In the genomic region with DNA sequence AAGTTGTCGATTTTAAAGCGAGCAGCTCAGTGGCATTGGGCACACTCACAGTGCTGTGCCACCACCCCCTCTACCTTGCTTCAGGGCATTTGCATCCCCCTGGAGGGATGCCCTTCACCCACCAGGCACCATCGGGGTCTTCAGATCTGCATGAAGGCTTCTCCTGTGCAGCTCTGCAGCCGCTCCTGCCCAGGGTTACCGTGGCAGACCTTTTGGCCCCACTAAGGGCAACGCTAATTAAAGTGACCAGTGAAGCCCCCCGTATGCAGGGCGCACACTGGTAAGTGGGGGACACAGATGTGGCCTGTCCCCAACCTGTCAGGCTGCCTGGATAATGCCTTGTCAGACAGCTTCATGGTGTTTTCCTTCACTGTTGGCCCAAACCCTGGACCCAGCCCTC, we compare ENCODE assay signal across 22 cellular contexts.
"Had no signal": no experiment of that assay in that cellular context is flagged by ENCODE, and none has a peak within 500 bp of the region (broad histone marks: within the 10 kb centered on the region; RNA-seq: fewer than 3 reads in every experiment).

No MANE protein-coding gene starts in this region.

- H3K27ac ChIP-seq: dorsolateral prefrontal cortex, gastrocnemius medialis, lower lobe of right lung, pancreas, suprapubic skin, transverse colon, vagina had no signal

- H3K27me3 ChIP-seq: dorsolateral prefrontal cortex, gastrocnemius medialis, pancreas, suprapubic skin, transverse colon, vagina had no signal

- H3K27ac Mint-ChIP-seq: naive thymus-derived CD8-positive, alpha-beta T cell; nephron progenitor cell; progenitor cell of endocrine pancreas; stimulated activated naive CD8-positive, alpha-beta T cell treated with anti-CD3 and anti-CD28 coated beads, Interleukin-15, amount 100 ng/mL, for 72 hours had no signal

- H3K36me3 ChIP-seq: gastrocnemius medialis, lower lobe of right lung, pancreas, suprapubic skin, transverse colon, vagina had no signal

- ATAC-seq: esophagus mucosa; gastrocnemius medialis; left ventricle myocardium superior; lower lobe of right lung; naive thymus-derived CD8-positive, alpha-beta T cell; pancreas; stimulated activated naive CD8-positive, alpha-beta T cell treated with anti-CD3 and anti-CD28 coated beads, Interleukin-15, amount 100 ng/mL, for 72 hours had no signal

- H3K4me1 ChIP-seq: gastrocnemius medialis, lower lobe of right lung, pancreas, suprapubic skin, transverse colon, vagina had no signal

- H3K27me3 Mint-ChIP-seq: progenitor cell of endocrine pancreas had no signal

- H3K4me3 Mint-ChIP-seq: naive thymus-derived CD8-positive, alpha-beta T cell; nephron progenitor cell; stimulated activated naive CD8-positive, alpha-beta T cell treated with anti-CD3 and anti-CD28 coated beads, Interleukin-15, amount 100 ng/mL, for 72 hours had no signal

- H3K4me3 ChIP-seq: dorsolateral prefrontal cortex, gastrocnemius medialis, lower lobe of right lung, pancreas, suprapubic skin, transverse colon, vagina had no signal

- H3K9me3 ChIP-seq: gastrocnemius medialis, lower lobe of right lung, pancreas, suprapubic skin, transverse colon, vagina had no signal

- DNase-seq: effector CD4-positive, alpha-beta T cell; foreskin fibroblast; gastrocnemius medialis; left ventricle myocardium superior; lower lobe of right lung; nephron progenitor cell; occipital lobe; small intestine; stimulated activated CD4-positive, alpha-beta T cell treated with anti-CD3 and anti-CD28 coated beads, Interleukin-12 subunit alpha, Interleukin-12 subunit beta, amount 100 ng/mL, for 4 hours; stimulated activated CD4-positive, alpha-beta T cell treated with anti-CD3 and anti-CD28 coated beads, Interleukin-1b, Interleukin-23, amount 100 ng/mL, for 48 hours; stimulated activated CD4-positive, alpha-beta T cell treated with anti-CD3 and anti-CD28 coated beads, Interleukin-4, amount 100 ng/mL, for 1 hour; stimulated activated CD8-positive, alpha-beta memory T cell treated with anti-CD3 and anti-CD28 coated beads, Interleukin-4, amount 100 ng/mL, for 48 hours; stimulated activated naive CD4-positive, alpha-beta T cell; stimulated activated naive CD8-positive, alpha-beta T cell treated with anti-CD3 and anti-CD28 coated beads, Interleukin-15, amount 100 ng/mL, for 72 hours; transverse colon had no signal

- H3K36me3 Mint-ChIP-seq: naive thymus-derived CD8-positive, alpha-beta T cell had no signal

- H3K4me1 Mint-ChIP-seq: naive thymus-derived CD8-positive, alpha-beta T cell; stimulated activated naive CD8-positive, alpha-beta T cell treated with anti-CD3 and anti-CD28 coated beads, Interleukin-15, amount 100 ng/mL, for 72 hours had no signal
